In genomic region chrX:40154853-40155616, GRCh38 we compare ENCODE assay signal across 8 cellular contexts. TPM values are rescaled to one million over a fixed set of nuclear protein-coding genes. Genes with fewer than 3 reads are reported as not detected.
A peak's percentile ranks its signal among the peaks of the same experiment; 100 is the strongest.
DNase-seq lines count a peak whose midpoint lies in the region; ATAC-seq and TF ChIP-seq lines count a peak whose summit lies in the region.

No MANE protein-coding gene starts in this region.

- no peaks in the 10 kb centered on the region for H3K9me3 ChIP-seq in DND-41 (ENCODE audit: insufficient read depth, low read length, severe bottlenecking)
- H3K9me3 ChIP-seq in Karpas-422 (ENCODE audit: low read length) = no peaks in the 10 kb centered on the region
- H3K9me3 ChIP-seq in naive thymus-derived CD4-positive, alpha-beta T cell (ENCODE audit: control insufficient read depth in 2 of 3, low read length in 3 of 3) = no peaks in the 10 kb centered on the region

- H3K4me3 ChIP-seq in DND-41 (ENCODE audit: low read depth in 1 of 2, low read length in 2 of 2) (peak overlapping the region in 1 of 2 experiments; percentile 61; a peak in 3 of 4 replicates), Karpas-422 (ENCODE audit: low read length) (peak overlapping the region; percentile 25; the same call in 1 of the 2 replicates), epithelial cell of esophagus (ENCODE audit: low read length) (peak overlapping the region; percentile 29)
- H3K4me3 ChIP-seq in naive thymus-derived CD4-positive, alpha-beta T cell (ENCODE audit: low read length) = peak overlapping the region; percentile 43

- peaks cover 12% of the 10 kb centered on the region for H3K4me1 Mint-ChIP-seq in T-helper 2 cell treated with Interferon-gamma antibody and Interleukin-4, amounts not matched to agents 5 μg/mL and 100 μg/mL, for 36 hours (ENCODE audit: low read depth)
- peaks cover 0 to 18% (median 8%) of the 10 kb centered on the region in 7 donors for H3K4me1 Mint-ChIP-seq in naive thymus-derived CD4-positive, alpha-beta T cell

- H3K4me3 Mint-ChIP-seq in T-helper 2 cell treated with Interferon-gamma antibody and Interleukin-4, amounts not matched to agents 5 μg/mL and 100 μg/mL, for 36 hours = peak overlapping the region; percentile 82
- H3K4me3 Mint-ChIP-seq in naive thymus-derived CD4-positive, alpha-beta T cell = peak overlapping the region; percentile 78 to 88 (median 84)

- CTCF ChIA-PET in naive thymus-derived CD4-positive, alpha-beta T cell (lab: Charles Lee) = no interaction called here

- H3K9ac ChIP-seq in DND-41 (ENCODE audit: low read depth, low read length) = peak overlapping the region; percentile 89
- no peak overlapping the region for H3K9ac ChIP-seq in Karpas-422 (ENCODE audit: low read length)

- no peak overlapping the region for H2AFZ ChIP-seq in DND-41 (ENCODE audit: low read depth, low read length)
- H2AFZ ChIP-seq in Karpas-422 (ENCODE audit: low read length) = no peak overlapping the region

- ATAC-seq in DND-41 (ENCODE audit: insufficient read depth, low read depth) (no peak), HG03354 (IDR thresholded peaks at IDR 0.05; ENCODE audit: poor library complexity, severe bottlenecking, unreplicated experiment) (no peak), HG02981 (IDR thresholded peaks at IDR 0.05; ENCODE audit: unreplicated experiment) (no peak)
- peak; percentile 23 for ATAC-seq in naive thymus-derived CD4-positive, alpha-beta T cell

- H3K9me2 ChIP-seq in Karpas-422 (replicated peaks; ENCODE audit: insufficient read depth, low read length) = no peaks in the 10 kb centered on the region

- no peaks in the 10 kb centered on the region for H3K36me3 Mint-ChIP-seq in T-helper 2 cell treated with Interferon-gamma antibody and Interleukin-4, amounts not matched to agents 5 μg/mL and 100 μg/mL, for 36 hours (ENCODE audit: low read depth)
- no peaks in the 10 kb centered on the region for H3K36me3 Mint-ChIP-seq in naive thymus-derived CD4-positive, alpha-beta T cell

- H3K9me3 Mint-ChIP-seq in T-helper 2 cell treated with Interferon-gamma antibody and Interleukin-4, amounts not matched to agents 5 μg/mL and 100 μg/mL, for 36 hours = no peaks in the 10 kb centered on the region
- H3K9me3 Mint-ChIP-seq in naive thymus-derived CD4-positive, alpha-beta T cell = no peaks in the 10 kb centered on the region

- H3K79me2 ChIP-seq in DND-41 (ENCODE audit: insufficient read depth, low read length) (no peaks in the 10 kb centered on the region), Karpas-422 (ENCODE audit: low read length) (no peaks in the 10 kb centered on the region)

- H3K27ac ChIP-seq in DND-41 (ENCODE audit: low read length) (no peak overlapping the region), Karpas-422 (ENCODE audit: low read length) (no peak overlapping the region)
- no peak overlapping the region for H3K27ac ChIP-seq in naive thymus-derived CD4-positive, alpha-beta T cell (ENCODE audit: low read depth, low read length)

- H3K4me1 ChIP-seq in DND-41 (ENCODE audit: insufficient read depth, low read length) (peaks cover 55% of the 10 kb centered on the region), Karpas-422 (ENCODE audit: low read length) (peaks cover 13% of the 10 kb centered on the region)
- peaks cover 0 to 4% of the 10 kb centered on the region in 2 donors for H3K4me1 ChIP-seq in naive thymus-derived CD4-positive, alpha-beta T cell (ENCODE audit: control insufficient read depth in 2 of 2, insufficient read depth in 2 of 2, low read length in 2 of 2)

- TF ChIP-seq CTCF in DND-41 (IDR thresholded peaks at IDR 0.05; ENCODE audit: borderline replicate concordance, extremely low read depth, low read length, poor library complexity, severe bottlenecking) (no peak), epithelial cell of esophagus (IDR thresholded peaks at IDR 0.05; ENCODE audit: insufficient read depth, low read depth, low read length, missing control alignments) (no peak)

- H3K4me2 ChIP-seq in DND-41 (ENCODE audit: insufficient read depth, low read length) (peak overlapping the region; percentile 92), Karpas-422 (ENCODE audit: low read depth, low read length, poor library complexity, severe bottlenecking) (peak overlapping the region; percentile 64)

- intact Hi-C loops in naive thymus-derived CD4-positive, alpha-beta T cell (cut with micrococcal nuclease) = loop anchor here (1.0 to 5.0 kb wide), 3 partner anchors 14 to 423 kb away; no protein-coding TSS in a partner anchor

- peak overlapping the region; percentile 73 for H3K27ac Mint-ChIP-seq in T-helper 2 cell treated with Interferon-gamma antibody and Interleukin-4, amounts not matched to agents 5 μg/mL and 100 μg/mL, for 36 hours
- H3K27ac Mint-ChIP-seq in naive thymus-derived CD4-positive, alpha-beta T cell = peak overlapping the region in 3 of 9 donors; percentile 43 to 76 (median 62)

- no peaks in the 10 kb centered on the region for H3K36me3 ChIP-seq in DND-41 (ENCODE audit: insufficient read depth, low read length)
- no peaks in the 10 kb centered on the region for H3K36me3 ChIP-seq in Karpas-422 (ENCODE audit: insufficient read depth, low read length)
- H3K36me3 ChIP-seq in naive thymus-derived CD4-positive, alpha-beta T cell (ENCODE audit: control insufficient read depth in 2 of 3, insufficient read depth in 3 of 3, low read length in 3 of 3) = no peaks in the 10 kb centered on the region

- H3K27me3 ChIP-seq in DND-41 (ENCODE audit: insufficient read depth, low read length, poor library complexity) (peaks cover 12% of the 10 kb centered on the region), Karpas-422 (ENCODE audit: low read length) (no peaks in the 10 kb centered on the region)
- no peaks in the 10 kb centered on the region for H3K27me3 ChIP-seq in naive thymus-derived CD4-positive, alpha-beta T cell (ENCODE audit: control insufficient read depth in 2 of 2, insufficient read depth in 2 of 2, low read length in 2 of 2)

- no peaks in the 10 kb centered on the region for H3K27me3 Mint-ChIP-seq in T-helper 2 cell treated with Interferon-gamma antibody and Interleukin-4, amounts not matched to agents 5 μg/mL and 100 μg/mL, for 36 hours (ENCODE audit: low read depth)
- peaks cover 0 to 6% (median 0%) of the 10 kb centered on the region in 5 donors for H3K27me3 Mint-ChIP-seq in naive thymus-derived CD4-positive, alpha-beta T cell

- DNase-seq in DND-41 = no peak
- DNase-seq in Karpas-422 = no peak
- no peak for DNase-seq in T-helper 2 cell treated with Interferon-gamma antibody and Interleukin-4, amounts not matched to agents 5 μg/mL and 100 μg/mL, for 36 hours (ENCODE audit: low spot score)
- no peak for DNase-seq in epithelial cell of esophagus (ENCODE audit: low read depth)
- peak in 1 of 9 donors; percentile 17 for DNase-seq in naive thymus-derived CD4-positive, alpha-beta T cell
- no peak for DNase-seq in kidney glomerular epithelial cell (lab: John Stamatoyannopoulos, UW)

- H4K20me1 ChIP-seq in DND-41 (ENCODE audit: insufficient read depth, low read length) (no peaks in the 10 kb centered on the region), Karpas-422 (ENCODE audit: insufficient read depth, low read depth, low read length) (no peaks in the 10 kb centered on the region)

- POLR2A ChIA-PET in naive thymus-derived CD4-positive, alpha-beta T cell (lab: Charles Lee) = interaction anchor here (0.8 to 9.4 kb wide), 4 partner anchors 14 to 57 kb away, joined by 3 to 113 read pairs (median 32); partner anchors contain the start of gene BCOR

RNA-seq across cellular contexts. Expression of gene BCOR, which starts 57.3 kb away (rescaled TPM):
- 43.7 and 49.9 TPM in 2 replicates for total RNA-seq in Karpas-422 (2014; rRNA removed; shearing (Covaris generic); ENCODE audit: low replicate concordance)
- total RNA-seq in naive thymus-derived CD4-positive, alpha-beta T cell = 10 to 100 TPM; 23.3 to 55.2 (median 43.3) TPM
- 1 to 10 TPM; 3.8 to 9.1 TPM for polyA plus RNA-seq in naive thymus-derived CD4-positive, alpha-beta T cell
